ENCODE assay signal across 21 cellular contexts in the genomic region with DNA sequence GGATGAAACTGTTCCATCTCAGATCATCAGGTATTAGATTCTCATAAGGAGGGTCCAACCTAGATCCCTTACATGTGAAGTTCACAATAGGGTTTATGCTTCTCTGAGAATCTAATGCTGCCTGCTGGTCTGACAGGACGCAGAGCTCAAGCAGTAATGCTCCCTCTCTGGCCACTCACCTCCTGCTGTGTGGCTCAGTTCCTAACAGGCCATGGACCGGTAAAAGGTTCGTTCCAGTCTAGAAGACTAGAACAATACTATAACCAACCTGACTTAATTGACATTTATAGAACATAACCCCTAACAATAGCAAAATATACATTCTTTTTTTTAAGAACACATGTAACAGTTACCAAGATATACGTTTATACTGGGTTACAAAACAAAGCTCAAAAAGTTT. TPM values are rescaled to one million over a fixed set of nuclear protein-coding genes. Genes with fewer than 3 reads are reported as not detected.
DNase-seq lines count a peak whose midpoint lies in the region; ATAC-seq, FAIRE-seq and TF ChIP-seq lines count a peak whose summit lies in the region.
"Had no signal": no experiment of that assay in that cellular context is flagged by ENCODE, and none has a peak within 500 bp of the region (broad histone marks: within the 10 kb centered on the region; RNA-seq: fewer than 3 reads in every experiment).

No MANE protein-coding gene starts in this region.

- H3K27ac ChIP-seq in thoracic aorta: peak overlapping the region; percentile 54 to 64
- no peak overlapping the region for H3K27ac ChIP-seq in left ventricle myocardium inferior (replicated peaks)
- no peak overlapping the region for H3K27ac ChIP-seq in neural progenitor cell
- H3K27ac ChIP-seq: BLaER1, C4-2B had no signal

- no peaks in the 10 kb centered on the region for H3K4me1 Mint-ChIP-seq in neural progenitor cell

- peak; percentile 43 for FAIRE-seq in endometrium (lab: Jason Lieb, UNC)
- FAIRE-seq: GM12878 had no signal

- DNase-seq in thoracic aorta (ENCODE audit: low spot score): no peak
- no peak for DNase-seq in HUDEP-2 (lab: John Stamatoyannopoulos, UW; ENCODE audit: unreplicated experiment in 76 of 76)
- DNase-seq in left ventricle myocardium inferior: no peak
- no peak for DNase-seq in neural progenitor cell (ENCODE audit: low spot score)
- no peak for DNase-seq in foreskin melanocyte
- DNase-seq: Caco-2; CD4-positive, CD25-positive, alpha-beta regulatory T cell; CD8-positive, alpha-beta T cell; DMS 273 treated with DMSO at 0.1 percent for 48 hours; DMS79; EL; GDM1; H9 had no signal

- no peaks in the 10 kb centered on the region for H3K79me2 ChIP-seq in neural progenitor cell (ENCODE audit: low read depth)

- no peaks in the 10 kb centered on the region for H3K9me3 Mint-ChIP-seq in neural progenitor cell
- H3K9me3 Mint-ChIP-seq: CD4-positive, CD25-positive, alpha-beta regulatory T cell; CD8-positive, alpha-beta T cell; GM23338; H9 had no signal

- no peaks in the 10 kb centered on the region for H3F3A ChIP-seq in neural progenitor cell (ENCODE audit: low read depth)

- TF ChIP-seq CTCF in thoracic aorta (IDR thresholded peaks at IDR 0.05) (no peak), left ventricle myocardium inferior (IDR thresholded peaks at IDR 0.05; ENCODE audit: borderline replicate concordance) (no peak), neural progenitor cell (IDR thresholded peaks at IDR 0.05) (no peak)

- H3K27me3 ChIP-seq in thoracic aorta (replicated peaks; ENCODE audit: insufficient read depth) (no peaks in the 10 kb centered on the region), left ventricle myocardium inferior (ENCODE audit: low read depth) (no peaks in the 10 kb centered on the region), neural progenitor cell (no peaks in the 10 kb centered on the region)
- H3K27me3 ChIP-seq: BLaER1 had no signal

- H3K27ac Mint-ChIP-seq in neural progenitor cell: no peak overlapping the region
- H3K27ac Mint-ChIP-seq: CD8-positive, alpha-beta T cell; GM23338; H9 had no signal

- H3K36me3 ChIP-seq in thoracic aorta (no peaks in the 10 kb centered on the region), left ventricle myocardium inferior (no peaks in the 10 kb centered on the region), neural progenitor cell (no peaks in the 10 kb centered on the region)

- TF ChIP-seq EP300 in Ishikawa (IDR thresholded peaks at IDR 0.05; ENCODE audit: borderline replicate concordance): peak; percentile 79

- H3K4me2 ChIP-seq in neural progenitor cell: no peak overlapping the region
- H3K4me2 ChIP-seq: BLaER1, GM23338 had no signal

- H2AFZ ChIP-seq in neural progenitor cell (replicated peaks): no peak overlapping the region
- H2AFZ ChIP-seq: GM23338 had no signal

- 0 out of 2 replicates have a peak, but pooled peaks have one; percentile 7 for TF ChIP-seq RAD21 in Ishikawa (IDR thresholded peaks at IDR 0.05; ENCODE audit: low read depth)

- no peak overlapping the region for H3K9ac ChIP-seq in neural progenitor cell
- H3K9ac ChIP-seq: BLaER1 had no signal

- no peak overlapping the region for H3K4me3 Mint-ChIP-seq in neural progenitor cell
- H3K4me3 Mint-ChIP-seq: B cell; CD4-positive, CD25-positive, alpha-beta regulatory T cell; CD8-positive, alpha-beta T cell; GM23338; H9 had no signal

- H3K9me3 ChIP-seq in thoracic aorta (no peaks in the 10 kb centered on the region), left ventricle myocardium inferior (replicated peaks) (no peaks in the 10 kb centered on the region), neural progenitor cell (ENCODE audit: low read depth) (no peaks in the 10 kb centered on the region)
- H3K9me3 ChIP-seq: BLaER1, Caco-2 had no signal

- H3K4me1 ChIP-seq in thoracic aorta (ENCODE audit: control insufficient read depth in 1 of 2, low read depth in 2 of 2) (peaks cover 35 to 64% of the 10 kb centered on the region in 2 donors), left ventricle myocardium inferior (peaks cover 56% of the 10 kb centered on the region), neural progenitor cell (no peaks in the 10 kb centered on the region)
- H3K4me1 ChIP-seq: BLaER1, Caco-2 had no signal

- no peaks in the 10 kb centered on the region for H3K27me3 Mint-ChIP-seq in neural progenitor cell (ENCODE audit: insufficient read depth, low read depth)
- H3K27me3 Mint-ChIP-seq: B cell; CD4-positive, CD25-positive, alpha-beta regulatory T cell had no signal

- intact Hi-C loops in left ventricle myocardium inferior (cut with micrococcal nuclease): no loop called here

- H3K36me3 Mint-ChIP-seq in neural progenitor cell: peaks cover 5% of the 10 kb centered on the region

- ATAC-seq in thoracic aorta (ENCODE audit: insufficient number of reproducible peaks, low FRiP score, low read depth): no peak
- ATAC-seq: CD8-positive, alpha-beta T cell; GM12878; GM23338; HCT116 had no signal

- no peak overlapping the region for H3K4me3 ChIP-seq in thoracic aorta
- H3K4me3 ChIP-seq in left ventricle myocardium inferior: no peak overlapping the region
- no peak overlapping the region for H3K4me3 ChIP-seq in neural progenitor cell
- H3K4me3 ChIP-seq: BLaER1, GM12878, GM23338 had no signal

- no peaks in the 10 kb centered on the region for H4K20me1 ChIP-seq in neural progenitor cell (ENCODE audit: low read depth)

TF ChIP-seq in Ishikawa, 13 proteins besides CTCF, POLR2A, EP300 and RAD21:
- TF ChIP-seq TEAD4 (IDR thresholded peaks at IDR 0.05) (no peak; the same call in 1 of the 2 replicates), FOXM1 (IDR thresholded peaks at IDR 0.05; ENCODE audit: borderline replicate concordance, low read depth) (peak; percentile 50; the same call in 1 of the 2 replicates), TAF1 (IDR thresholded peaks at IDR 0.05; ENCODE audit: low read depth) (no peak), EGR1 (IDR thresholded peaks at IDR 0.05) (no peak), CEBPB (IDR thresholded peaks at IDR 0.05) (no peak), CREB1 (IDR thresholded peaks at IDR 0.05; ENCODE audit: low read depth) (no peak), TCF12 (IDR thresholded peaks at IDR 0.05; ENCODE audit: low read depth) (peak; percentile 62), YY1 (IDR thresholded peaks at IDR 0.05; ENCODE audit: low read depth) (no peak), NFIC (IDR thresholded peaks at IDR 0.05) (peak; percentile 52; the same call in 1 of the 2 replicates), ZBTB7A (IDR thresholded peaks at IDR 0.05; ENCODE audit: low read depth) (no peak)
- TF ChIP-seq, protein P1, sequence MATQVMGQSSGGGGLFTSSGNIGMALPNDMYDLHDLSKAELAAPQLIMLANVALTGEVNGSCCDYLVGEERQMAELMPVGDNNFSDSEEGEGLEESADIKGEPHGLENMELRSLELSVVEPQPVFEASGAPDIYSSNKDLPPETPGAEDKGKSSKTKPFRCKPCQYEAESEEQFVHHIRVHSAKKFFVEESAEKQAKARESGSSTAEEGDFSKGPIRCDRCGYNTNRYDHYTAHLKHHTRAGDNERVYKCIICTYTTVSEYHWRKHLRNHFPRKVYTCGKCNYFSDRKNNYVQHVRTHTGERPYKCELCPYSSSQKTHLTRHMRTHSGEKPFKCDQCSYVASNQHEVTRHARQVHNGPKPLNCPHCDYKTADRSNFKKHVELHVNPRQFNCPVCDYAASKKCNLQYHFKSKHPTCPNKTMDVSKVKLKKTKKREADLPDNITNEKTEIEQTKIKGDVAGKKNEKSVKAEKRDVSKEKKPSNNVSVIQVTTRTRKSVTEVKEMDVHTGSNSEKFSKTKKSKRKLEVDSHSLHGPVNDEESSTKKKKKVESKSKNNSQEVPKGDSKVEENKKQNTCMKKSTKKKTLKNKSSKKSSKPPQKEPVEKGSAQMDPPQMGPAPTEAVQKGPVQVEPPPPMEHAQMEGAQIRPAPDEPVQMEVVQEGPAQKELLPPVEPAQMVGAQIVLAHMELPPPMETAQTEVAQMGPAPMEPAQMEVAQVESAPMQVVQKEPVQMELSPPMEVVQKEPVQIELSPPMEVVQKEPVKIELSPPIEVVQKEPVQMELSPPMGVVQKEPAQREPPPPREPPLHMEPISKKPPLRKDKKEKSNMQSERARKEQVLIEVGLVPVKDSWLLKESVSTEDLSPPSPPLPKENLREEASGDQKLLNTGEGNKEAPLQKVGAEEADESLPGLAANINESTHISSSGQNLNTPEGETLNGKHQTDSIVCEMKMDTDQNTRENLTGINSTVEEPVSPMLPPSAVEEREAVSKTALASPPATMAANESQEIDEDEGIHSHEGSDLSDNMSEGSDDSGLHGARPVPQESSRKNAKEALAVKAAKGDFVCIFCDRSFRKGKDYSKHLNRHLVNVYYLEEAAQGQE (IDR thresholded peaks at IDR 0.05; ENCODE audit: low read depth): no peak
- TF ChIP-seq, protein P2, sequence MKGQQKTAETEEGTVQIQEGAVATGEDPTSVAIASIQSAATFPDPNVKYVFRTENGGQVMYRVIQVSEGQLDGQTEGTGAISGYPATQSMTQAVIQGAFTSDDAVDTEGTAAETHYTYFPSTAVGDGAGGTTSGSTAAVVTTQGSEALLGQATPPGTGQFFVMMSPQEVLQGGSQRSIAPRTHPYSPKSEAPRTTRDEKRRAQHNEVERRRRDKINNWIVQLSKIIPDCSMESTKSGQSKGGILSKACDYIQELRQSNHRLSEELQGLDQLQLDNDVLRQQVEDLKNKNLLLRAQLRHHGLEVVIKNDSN (IDR thresholded peaks at IDR 0.05): no peak
- TF ChIP-seq, protein P3, sequence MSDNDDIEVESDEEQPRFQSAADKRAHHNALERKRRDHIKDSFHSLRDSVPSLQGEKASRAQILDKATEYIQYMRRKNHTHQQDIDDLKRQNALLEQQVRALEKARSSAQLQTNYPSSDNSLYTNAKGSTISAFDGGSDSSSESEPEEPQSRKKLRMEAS (IDR thresholded peaks at IDR 0.05): no peak

RNA-seq across cellular contexts. Expression of a gene that starts 45.8 kb away (rescaled TPM):
- 10 to 100 TPM; 36.0 to 65.5 TPM for total RNA-seq in thoracic aorta
- 14.4 TPM for total RNA-seq in left ventricle myocardium inferior
- 20.5 and 38.0 TPM in 2 replicates for total RNA-seq in neural progenitor cell (ENCODE audit: low replicate concordance)

Comparison
In these comparisons a context has a peak if more than half of its experiments do, and no peak if none do; other contexts are left out.
1. H3K27ac ChIP-seq: peak in thoracic aorta (2 of 2); none in left ventricle myocardium inferior (single experiment) and neural progenitor cell (single experiment).